Comparison of ENCODE assay signal across 10 cellular contexts in the genomic region with DNA sequence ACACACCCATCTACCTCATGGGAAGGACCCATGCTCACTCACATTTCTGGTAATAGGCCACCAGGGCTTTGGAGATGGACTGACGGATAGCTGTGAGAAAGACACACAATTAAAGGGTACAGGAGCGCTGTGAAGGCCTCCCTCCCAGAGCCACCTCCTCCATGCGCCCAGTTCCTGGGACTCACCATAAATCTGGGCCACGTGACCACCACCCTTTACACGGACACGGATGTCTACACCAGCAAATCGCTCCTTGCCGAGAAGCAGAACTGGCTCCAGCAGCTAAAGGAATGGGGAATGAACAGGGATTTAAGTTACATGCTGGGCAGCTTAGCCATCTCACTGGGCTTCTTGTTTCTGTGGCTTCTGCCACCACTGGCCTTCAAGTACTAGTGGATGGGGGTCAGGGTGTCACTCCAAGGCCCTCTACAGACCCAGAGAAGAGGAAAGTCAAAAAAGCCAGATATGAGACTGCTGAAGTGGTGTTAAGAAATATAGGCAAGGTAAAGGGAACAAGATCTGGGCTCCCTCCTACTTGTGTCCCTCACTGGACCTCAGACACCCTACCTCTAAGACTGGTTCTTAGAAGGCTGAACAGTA. TPM values are rescaled to one million over a fixed set of nuclear protein-coding genes. Genes with fewer than 3 reads are reported as not detected.
DNase-seq lines count a peak whose midpoint lies in the region; ATAC-seq, FAIRE-seq and TF ChIP-seq lines count a peak whose summit lies in the region.
"Had no signal": no experiment of that assay in that cellular context is flagged by ENCODE, and none has a peak within 500 bp of the region (broad histone marks: within the 10 kb centered on the region; RNA-seq: fewer than 3 reads in every experiment).

No MANE protein-coding gene starts in this region.

- H3K27me3 Mint-ChIP-seq in GM23338 (ENCODE audit: insufficient read depth, low read depth, poor library complexity) (peaks cover 54% of the 10 kb centered on the region), memory B cell (no peaks in the 10 kb centered on the region)
- H3K27me3 Mint-ChIP-seq in activated T-cell treated with anti-CD3 and anti-CD28 coated beads, Interleukin-2, amount 50 U/mL, for 72 hours (ENCODE audit: low read depth), result no peaks in the 10 kb centered on the region

- H3K79me2 ChIP-seq in GM23338 (replicated peaks; ENCODE audit: insufficient read depth), result peaks cover 27% of the 10 kb centered on the region

- H3K36me3 Mint-ChIP-seq in GM23338 (ENCODE audit: low read depth) (peaks cover 56% of the 10 kb centered on the region), memory B cell (peaks cover 13% of the 10 kb centered on the region)
- H3K36me3 Mint-ChIP-seq in activated T-cell treated with anti-CD3 and anti-CD28 coated beads, Interleukin-2, amount 50 U/mL, for 72 hours (ENCODE audit: insufficient read depth in 2 of 2), result peaks cover 20 to 28% of the 10 kb centered on the region in 2 donors

- no peak for TF ChIP-seq RAD21 in A549 (conservative IDR thresholded peaks at IDR 0.05 in 1 of 2, IDR thresholded peaks at IDR 0.05 in 1 of 2)

- no peaks in the 10 kb centered on the region for H3K9me2 ChIP-seq in GM23338 (ENCODE audit: insufficient read depth)

- ATAC-seq in A549 (no peak), GM23338 (no peak), memory B cell (ENCODE audit: low read depth) (no peak), GM19455 (IDR thresholded peaks at IDR 0.05; ENCODE audit: unreplicated experiment) (no peak), GM18861 (IDR thresholded peaks at IDR 0.05; ENCODE audit: unreplicated experiment) (no peak), GM21737 (IDR thresholded peaks at IDR 0.05; ENCODE audit: unreplicated experiment) (no peak)
- no peak for ATAC-seq in activated T-cell treated with anti-CD3 and anti-CD28 coated beads, Interleukin-2, amount 50 U/mL, for 72 hours (replicated peaks in 1 of 2)

- peak overlapping the region; percentile 91 for H3K4me2 ChIP-seq in A549
- H3K4me2 ChIP-seq in GM23338, result peak overlapping the region; percentile 100

- H2AFZ ChIP-seq in GM23338, result no peak overlapping the region

- H3K4me1 Mint-ChIP-seq in GM23338 (peaks cover 47% of the 10 kb centered on the region), memory B cell (peaks cover 29% of the 10 kb centered on the region)
- peaks cover 67% of the 10 kb centered on the region for H3K4me1 Mint-ChIP-seq in activated T-cell treated with anti-CD3 and anti-CD28 coated beads, Interleukin-2, amount 50 U/mL, for 72 hours (ENCODE audit: low read depth)

- H3K27me3 ChIP-seq in GM23338 (ENCODE audit: insufficient read depth), result no peaks in the 10 kb centered on the region

- DNase-seq in A549 (ENCODE audit: low read depth in 1 of 2, low spot score in 1 of 2) (peak in 1 of 2 experiments; percentile 20), GM23338 (ENCODE audit: low spot score) (no peak), memory B cell (ENCODE audit: low spot score in 2 of 2) (no peak), MV-4-11 (lab: John Stamatoyannopoulos, UW) (no peak)
- DNase-seq in activated T-cell treated with anti-CD3 and anti-CD28 coated beads, Interleukin-2, amount 50 U/mL, for 72 hours, result no peak
- DNase-seq: NCI-H187 treated with DMSO at 0.1 percent for 48 hours had no signal

- H3K27ac ChIP-seq in A549 (peak overlapping the region; percentile 90 to 95; a peak in 5 of 6 replicates), GM23338 (ENCODE audit: low read depth) (peak overlapping the region; percentile 100)

- peaks cover 23% of the 10 kb centered on the region for H4K20me1 ChIP-seq in GM23338 (replicated peaks; ENCODE audit: insufficient read depth)

- peaks cover 34% of the 10 kb centered on the region for H3K36me3 ChIP-seq in GM23338 (ENCODE audit: insufficient read depth)

- CTCF ChIA-PET in A549 (lab: Yijun Ruan, JAX), result interaction anchor here (0.8 to 23.5 kb wide), 10 partner anchors 10 to 109 kb away, joined by 3 to 457 read pairs (median 6); partner anchors contain the start of genes EID2B, MED29, PAF1 and PLEKHG2

- H3K9me3 Mint-ChIP-seq in GM23338 (peaks cover 6% of the 10 kb centered on the region), memory B cell (no peaks in the 10 kb centered on the region)
- H3K9me3 Mint-ChIP-seq in activated T-cell treated with anti-CD3 and anti-CD28 coated beads, Interleukin-2, amount 50 U/mL, for 72 hours, result no peaks in the 10 kb centered on the region

- FAIRE-seq in A549 (lab: Jason Lieb, UNC), result no peak
- FAIRE-seq: frontal cortex had no signal

- TF ChIP-seq EP300 in A549 (IDR thresholded peaks at IDR 0.05), result no peak

- H3K4me3 Mint-ChIP-seq in GM23338 (peak overlapping the region; percentile 100), memory B cell (no peak overlapping the region)
- peak overlapping the region; percentile 99 for H3K4me3 Mint-ChIP-seq in activated T-cell treated with anti-CD3 and anti-CD28 coated beads, Interleukin-2, amount 50 U/mL, for 72 hours

- WGBS in A549 (ENCODE audit: missing lambda C conversion rate), result 92% methylated on average over 8 of the region's 8 CpGs

- peak overlapping the region; percentile 62 for H3K27ac Mint-ChIP-seq in GM23338
- H3K27ac Mint-ChIP-seq in activated T-cell treated with anti-CD3 and anti-CD28 coated beads, Interleukin-2, amount 50 U/mL, for 72 hours, result peak overlapping the region; percentile 97
- peak overlapping the region; percentile 98 for H3K27ac Mint-ChIP-seq in memory B cell

- POLR2A ChIA-PET in A549 (lab: Yijun Ruan, JAX), result interaction anchor here (1.2 to 3.0 kb wide), 4 partner anchors 12 to 29 kb away, joined by 3 to 140 read pairs (median 12); partner anchors contain the start of genes SUPT5H and ZFP36

- H3F3A ChIP-seq in GM23338 (replicated peaks; ENCODE audit: low read depth), result peaks cover 49% of the 10 kb centered on the region

- no peaks in the 10 kb centered on the region for H3K9me3 ChIP-seq in A549

- peak overlapping the region; percentile 80 for H3K4me3 ChIP-seq in A549
- peak overlapping the region; percentile 100; the same call in 1 of the 2 replicates for H3K4me3 ChIP-seq in GM23338

- H3K4me1 ChIP-seq in A549, result peaks cover 79% of the 10 kb centered on the region
- H3K4me1 ChIP-seq in GM23338 (ENCODE audit: insufficient read depth), result peaks cover 32% of the 10 kb centered on the region

- TF ChIP-seq CTCF in A549 (IDR thresholded peaks at IDR 0.05), result no peak
- TF ChIP-seq CTCF in GM23338 (conservative IDR thresholded peaks at IDR 0.05; ENCODE audit: low read depth in 2 of 2), result no peak

- TF ChIP-seq POLR2A in A549 (IDR thresholded peaks at IDR 0.05; ENCODE audit: low read length), result no peak

RNA-seq across cellular contexts. Expression of gene RPS16, which starts 2.2 kb away (rescaled TPM):
- 4,855 and 5,722 TPM in 2 replicates for polyA plus RNA-seq in A549 (2011; rRNA removed)
- polyA plus RNA-seq in A549 (2012; cell fraction: cytosol; rRNA removed), result 15,003 and 17,959 TPM in 2 replicates
- 8,488 and 9,467 TPM in 2 replicates for polyA plus RNA-seq in A549 (2012; cell fraction: nucleus; rRNA removed)
- polyA plus RNA-seq in A549 (2017; fragmentation: RNase III; extraction: RNeasy Plus Mini Kit Qiagen cat#74134 plus additional on column Dnase treatment), result 4,280 to 4,348 TPM (median 4,297 TPM) in 3 replicates
- 5,249 and 5,947 TPM in 2 replicates for polyA minus RNA-seq in A549 (2011; rRNA and poly(A)+ RNA removed)
- total RNA-seq in GM23338 (2014; rRNA removed; shearing (Covaris generic)), result 106 and 207 TPM in 2 replicates
- polyA plus RNA-seq in GM23338 (2016; fragmentation: Nextera tagmentation; extraction: Ambion mirVana), result 1,901 and 2,135 TPM in 2 replicates
- total RNA-seq in activated T-cell treated with anti-CD3 and anti-CD28 coated beads, Interleukin-2, amount 50 U/mL, for 72 hours, result 1,000 to 10,000 TPM; 3,177 to 3,644 TPM

RNA-seq across cellular contexts. Expression of gene SUPT5H, which starts 11.8 kb away (rescaled TPM):
- polyA plus RNA-seq in A549 (2011; rRNA removed) (133 and 186 TPM in 2 replicates), A549 (2017; fragmentation: RNase III; extraction: RNeasy Plus Mini Kit Qiagen cat#74134 plus additional on column Dnase treatment) (200 to 223 TPM (median 222 TPM) in 3 replicates), GM23338 (2016; fragmentation: Nextera tagmentation; extraction: Ambion mirVana) (144 and 150 TPM in 2 replicates)
- 147 and 165 TPM in 2 replicates for polyA plus RNA-seq in A549 (2012; cell fraction: cytosol; rRNA removed)
- polyA plus RNA-seq in A549 (2012; cell fraction: nucleus; rRNA removed), result 393 and 418 TPM in 2 replicates
- 133 and 149 TPM in 2 replicates for polyA minus RNA-seq in A549 (2011; rRNA and poly(A)+ RNA removed)
- total RNA-seq in GM23338 (2014; rRNA removed; shearing (Covaris generic)), result 75.0 and 108 TPM in 2 replicates
- total RNA-seq in activated T-cell treated with anti-CD3 and anti-CD28 coated beads, Interleukin-2, amount 50 U/mL, for 72 hours, result 100 to 1,000 TPM; 192 to 201 TPM

RNA-seq across cellular contexts. Expression of gene PLEKHG2, which starts 21.1 kb away (rescaled TPM):
- polyA plus RNA-seq in A549 (2011; rRNA removed) (21.6 and 35.1 TPM in 2 replicates), A549 (2017; fragmentation: RNase III; extraction: RNeasy Plus Mini Kit Qiagen cat#74134 plus additional on column Dnase treatment) (32.2 to 41.7 TPM (median 39.1 TPM) in 3 replicates), GM23338 (2016; fragmentation: Nextera tagmentation; extraction: Ambion mirVana) (15.5 and 16.2 TPM in 2 replicates)
- 17.7 and 23.5 TPM in 2 replicates for polyA plus RNA-seq in A549 (2012; cell fraction: cytosol; rRNA removed)
- polyA plus RNA-seq in A549 (2012; cell fraction: nucleus; rRNA removed), result 94.8 and 104 TPM in 2 replicates
- 43.4 and 45.6 TPM in 2 replicates for polyA minus RNA-seq in A549 (2011; rRNA and poly(A)+ RNA removed)
- 35.2 and 41.3 TPM in 2 replicates for total RNA-seq in GM23338 (2014; rRNA removed; shearing (Covaris generic))
- 10 to 100 TPM; 86.5 to 92.1 TPM for total RNA-seq in activated T-cell treated with anti-CD3 and anti-CD28 coated beads, Interleukin-2, amount 50 U/mL, for 72 hours

RNA-seq across cellular contexts. Expression of gene ZFP36, which starts 26.9 kb away (rescaled TPM):
- 29.1 and 35.6 TPM in 2 replicates for polyA plus RNA-seq in A549 (2011; rRNA removed)
- 37.1 and 59.9 TPM in 2 replicates for polyA plus RNA-seq in A549 (2012; cell fraction: cytosol; rRNA removed)
- 113 and 124 TPM in 2 replicates for polyA plus RNA-seq in A549 (2012; cell fraction: nucleus; rRNA removed)
- 16.5 to 22.1 TPM (median 18.3 TPM) in 3 replicates for polyA plus RNA-seq in A549 (2017; fragmentation: RNase III; extraction: RNeasy Plus Mini Kit Qiagen cat#74134 plus additional on column Dnase treatment)
- 13.2 and 18.9 TPM in 2 replicates for polyA minus RNA-seq in A549 (2011; rRNA and poly(A)+ RNA removed)
- total RNA-seq in GM23338 (2014; rRNA removed; shearing (Covaris generic)), result 9.5 and 10.6 TPM in 2 replicates
- 27.5 and 27.7 TPM in 2 replicates for polyA plus RNA-seq in GM23338 (2016; fragmentation: Nextera tagmentation; extraction: Ambion mirVana)
- 100 to 1,000 TPM in 1 of 2 donors, 10 to 100 TPM in 1; 81.4 to 108 TPM for total RNA-seq in activated T-cell treated with anti-CD3 and anti-CD28 coated beads, Interleukin-2, amount 50 U/mL, for 72 hours

RNA-seq across cellular contexts. Expression of gene MED29, which starts 42.4 kb away (rescaled TPM):
- polyA plus RNA-seq in A549 (2011; rRNA removed) (55.7 and 57.5 TPM in 2 replicates), A549 (2017; fragmentation: RNase III; extraction: RNeasy Plus Mini Kit Qiagen cat#74134 plus additional on column Dnase treatment) (47.7 to 50.7 TPM (median 48.7 TPM) in 3 replicates), GM23338 (2016; fragmentation: Nextera tagmentation; extraction: Ambion mirVana) (26.1 and 27.5 TPM in 2 replicates)
- polyA plus RNA-seq in A549 (2012; cell fraction: cytosol; rRNA removed), result 62.4 and 81.8 TPM in 2 replicates
- polyA plus RNA-seq in A549 (2012; cell fraction: nucleus; rRNA removed), result 48.3 and 60.2 TPM in 2 replicates
- 48.8 and 57.0 TPM in 2 replicates for polyA minus RNA-seq in A549 (2011; rRNA and poly(A)+ RNA removed)
- 62.0 and 63.0 TPM in 2 replicates for total RNA-seq in GM23338 (2014; rRNA removed; shearing (Covaris generic))
- 10 to 100 TPM; 26.4 to 34.3 TPM for total RNA-seq in activated T-cell treated with anti-CD3 and anti-CD28 coated beads, Interleukin-2, amount 50 U/mL, for 72 hours

Comparison
In these comparisons a context has a peak if more than half of its experiments do, and no peak if none do; other contexts are left out.
1. RNA of gene RPS16, which starts 2.2 kb away (total RNA-seq): 3,177 to 3,644 TPM in activated T-cell treated with anti-CD3 and anti-CD28 coated beads, Interleukin-2, amount 50 U/mL, for 72 hours; 106 to 207 TPM in GM23338; every median in the first group is over 10 times any median in the second.
2. Peak in every context shown above with its lines, with median percentiles within 50 percentile points of each other: H3K27ac Mint-ChIP-seq.